In the genomic region with DNA sequence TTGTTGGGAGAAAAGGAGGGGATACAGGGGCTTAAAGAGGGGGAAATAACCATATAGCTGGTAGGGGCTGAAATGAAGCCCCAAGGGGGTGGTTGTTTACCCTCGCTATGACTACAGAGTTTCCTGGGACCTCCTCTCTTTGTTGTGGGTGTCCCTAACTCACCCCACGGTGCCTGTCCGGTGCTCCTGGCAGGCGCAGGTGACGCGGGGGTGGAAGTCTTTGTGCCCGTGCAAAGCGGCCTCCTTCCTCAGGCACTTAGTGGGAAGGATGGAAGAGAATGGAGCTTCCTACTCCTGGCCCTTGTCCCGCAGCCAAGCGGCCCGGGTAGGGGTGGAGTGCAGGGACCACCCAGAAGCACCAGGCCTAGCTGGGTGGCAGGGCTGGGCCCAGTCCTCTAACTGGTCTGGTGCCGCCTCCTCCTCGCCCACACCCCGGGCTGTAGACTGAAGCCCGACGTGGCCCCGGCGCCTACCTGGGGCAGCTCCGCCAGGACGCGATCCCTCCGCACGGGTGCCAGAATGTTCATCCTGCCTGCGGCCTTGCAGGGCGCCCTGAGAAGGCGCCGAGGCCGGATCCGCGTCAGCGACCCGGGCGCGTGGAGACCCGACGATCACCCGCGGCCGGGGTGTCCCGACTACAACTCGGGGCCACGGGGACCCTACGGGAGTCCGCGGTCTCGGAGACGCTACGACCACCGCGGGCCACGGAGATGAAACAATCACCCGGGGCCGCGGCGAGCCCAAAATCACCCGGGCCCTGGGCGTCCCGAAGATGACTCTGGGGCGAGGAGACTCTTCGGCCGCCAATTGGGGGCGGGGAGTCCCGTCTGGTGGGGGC, we compare ENCODE assay signal across 6 cellular contexts. TPM values are rescaled to one million over a fixed set of nuclear protein-coding genes. Genes with fewer than 3 reads are reported as not detected.
DNase-seq lines count a peak whose midpoint lies in the region; ATAC-seq and TF ChIP-seq lines count a peak whose summit lies in the region.

No MANE protein-coding gene starts in this region.

- H3K4me3 Mint-ChIP-seq in CD4-positive, alpha-beta T cell, result peak overlapping the region; percentile 34
- H3K4me3 Mint-ChIP-seq in activated naive CD8-positive, alpha-beta T cell, result peak overlapping the region; percentile 66
- H3K4me3 Mint-ChIP-seq in memory B cell, result peak overlapping the region; percentile 68
- no peak overlapping the region for H3K4me3 Mint-ChIP-seq in activated T-helper 17 cell treated with anti-CD3 and anti-CD28 coated beads, Interleukin-2, amount 50 U/mL, for 72 hours

- no peak overlapping the region for H3K27ac Mint-ChIP-seq in CD4-positive, alpha-beta T cell
- peak overlapping the region; percentile 64 for H3K27ac Mint-ChIP-seq in activated naive CD8-positive, alpha-beta T cell
- no peak overlapping the region for H3K27ac Mint-ChIP-seq in memory B cell
- H3K27ac Mint-ChIP-seq in activated T-helper 17 cell treated with anti-CD3 and anti-CD28 coated beads, Interleukin-2, amount 50 U/mL, for 72 hours, result no peak overlapping the region

- H3K4me1 Mint-ChIP-seq in CD4-positive, alpha-beta T cell (ENCODE audit: low read depth), result peaks cover 43% of the 10 kb centered on the region
- peaks cover 32% of the 10 kb centered on the region for H3K4me1 Mint-ChIP-seq in activated naive CD8-positive, alpha-beta T cell (ENCODE audit: low read depth)
- H3K4me1 Mint-ChIP-seq in memory B cell, result peaks cover 27% of the 10 kb centered on the region
- H3K4me1 Mint-ChIP-seq in activated T-helper 17 cell treated with anti-CD3 and anti-CD28 coated beads, Interleukin-2, amount 50 U/mL, for 72 hours, result peaks cover 18% of the 10 kb centered on the region

- CTCF ChIA-PET in CD4-positive, alpha-beta T cell (lab: Charles Lee), result interaction anchor here (1.5 to 1.6 kb wide), 2 partner anchors 10 to 33 kb away, joined by 3 to 4 read pairs; no protein-coding TSS in a partner anchor

- H3K9me3 ChIP-seq in CD4-positive, alpha-beta T cell (ENCODE audit: control insufficient read depth, low read length), result no peaks in the 10 kb centered on the region

- no peak for ATAC-seq in CD4-positive, alpha-beta T cell (ENCODE audit: poor library complexity)
- ATAC-seq in memory B cell (ENCODE audit: low read depth) (no peak), GM21529 (IDR thresholded peaks at IDR 0.05; ENCODE audit: unreplicated experiment) (no peak)
- no peak for ATAC-seq in activated T-helper 17 cell treated with anti-CD3 and anti-CD28 coated beads, Interleukin-2, amount 50 U/mL, for 72 hours (replicated peaks)

- H3K36me3 Mint-ChIP-seq in CD4-positive, alpha-beta T cell (ENCODE audit: low read depth), result peaks cover 25% of the 10 kb centered on the region
- H3K36me3 Mint-ChIP-seq in activated naive CD8-positive, alpha-beta T cell, result peaks cover 18% of the 10 kb centered on the region
- peaks cover 11% of the 10 kb centered on the region for H3K36me3 Mint-ChIP-seq in memory B cell
- peaks cover 26% of the 10 kb centered on the region for H3K36me3 Mint-ChIP-seq in activated T-helper 17 cell treated with anti-CD3 and anti-CD28 coated beads, Interleukin-2, amount 50 U/mL, for 72 hours (ENCODE audit: low read depth)

- POLR2A ChIA-PET in CD4-positive, alpha-beta T cell (lab: Charles Lee), result interaction anchor here (1.0 to 2.2 kb wide), 2 partner anchors 11 to 235 kb away, joined by 3 to 13 read pairs; a partner anchor contains a TSS

- no peak for TF ChIP-seq CTCF in CD4-positive, alpha-beta T cell (IDR thresholded peaks at IDR 0.05)

- H3K9me3 Mint-ChIP-seq in CD4-positive, alpha-beta T cell, result no peaks in the 10 kb centered on the region
- no peaks in the 10 kb centered on the region for H3K9me3 Mint-ChIP-seq in activated naive CD8-positive, alpha-beta T cell (ENCODE audit: low read depth)
- H3K9me3 Mint-ChIP-seq in memory B cell, result no peaks in the 10 kb centered on the region
- no peaks in the 10 kb centered on the region for H3K9me3 Mint-ChIP-seq in activated T-helper 17 cell treated with anti-CD3 and anti-CD28 coated beads, Interleukin-2, amount 50 U/mL, for 72 hours

- DNase-seq in CD4-positive, alpha-beta T cell, result peak in 2 of 10 experiments; percentile 11 to 44
- DNase-seq in memory B cell (ENCODE audit: low spot score in 2 of 2) (no peak), NCI-H2107 (lab: John Stamatoyannopoulos, UW) (no peak)

- peaks cover 35% of the 10 kb centered on the region for H3K27me3 Mint-ChIP-seq in CD4-positive, alpha-beta T cell
- no peaks in the 10 kb centered on the region for H3K27me3 Mint-ChIP-seq in activated naive CD8-positive, alpha-beta T cell
- peaks cover 2% of the 10 kb centered on the region for H3K27me3 Mint-ChIP-seq in memory B cell
- peaks cover 7% of the 10 kb centered on the region for H3K27me3 Mint-ChIP-seq in activated T-helper 17 cell treated with anti-CD3 and anti-CD28 coated beads, Interleukin-2, amount 50 U/mL, for 72 hours

- intact Hi-C loops in CD4-positive, alpha-beta T cell (cut with DNase I, micrococcal nuclease), result loop anchor here in 1 of 2 experiments (10.0 kb wide), 1 partner anchor 362 kb away; a partner anchor contains a TSS

- peaks cover 21% of the 10 kb centered on the region for H3K27me3 ChIP-seq in CD4-positive, alpha-beta T cell (ENCODE audit: control insufficient read depth, insufficient read depth, low read length)

- no peak overlapping the region for H3K27ac ChIP-seq in CD4-positive, alpha-beta T cell (ENCODE audit: low read depth, low read length)

RNA-seq across cellular contexts. Expression of a gene that starts 0.7 kb away (rescaled TPM):
- 10 to 100 TPM; 20.7 to 21.3 TPM for total RNA-seq in CD4-positive, alpha-beta T cell
- total RNA-seq in activated T-helper 17 cell treated with anti-CD3 and anti-CD28 coated beads, Interleukin-2, amount 50 U/mL, for 72 hours, result 10 to 100 TPM in 1 of 2 donors, 1 to 10 TPM in 1; 4.1 to 22.4 TPM

RNA-seq across cellular contexts. Expression of a gene that starts 2.8 kb away (rescaled TPM):
- total RNA-seq in CD4-positive, alpha-beta T cell, result 1,000 to 10,000 TPM; 3,393 to 3,457 TPM
- 1,000 to 10,000 TPM; 2,238 to 2,546 TPM for total RNA-seq in activated T-helper 17 cell treated with anti-CD3 and anti-CD28 coated beads, Interleukin-2, amount 50 U/mL, for 72 hours

RNA-seq across cellular contexts. Expression of a gene that starts 5.3 kb away (rescaled TPM):
- 1 to 10 TPM; 3.5 to 4.1 TPM for total RNA-seq in CD4-positive, alpha-beta T cell
- total RNA-seq in activated T-helper 17 cell treated with anti-CD3 and anti-CD28 coated beads, Interleukin-2, amount 50 U/mL, for 72 hours, result 10 to 100 TPM in 1 of 2 donors, 1 to 10 TPM in 1; 4.4 to 12.4 TPM

RNA-seq across cellular contexts. Expression of a gene that starts 9.1 kb away (rescaled TPM):
- total RNA-seq in CD4-positive, alpha-beta T cell, result under 1 TPM; 0.39 to 0.60 TPM
- total RNA-seq in activated T-helper 17 cell treated with anti-CD3 and anti-CD28 coated beads, Interleukin-2, amount 50 U/mL, for 72 hours, result 10 to 100 TPM in 1 of 2 donors, 1 to 10 TPM in 1; 4.8 to 13.4 TPM

RNA-seq across cellular contexts. Expression of a gene that starts 11.6 kb away (rescaled TPM):
- total RNA-seq in CD4-positive, alpha-beta T cell, result 1 to 10 TPM; 4.7 to 5.2 TPM
- 1 to 10 TPM; 4.9 to 9.2 TPM for total RNA-seq in activated T-helper 17 cell treated with anti-CD3 and anti-CD28 coated beads, Interleukin-2, amount 50 U/mL, for 72 hours
